24 cellular contexts compared by ENCODE assay signal in genomic region chr4:1211371-1211770, GRCh38. TPM values are rescaled to one million over a fixed set of nuclear protein-coding genes. Genes with fewer than 3 reads are reported as not detected.
DNase-seq lines count a peak whose midpoint lies in the region; ATAC-seq, FAIRE-seq and TF ChIP-seq lines count a peak whose summit lies in the region.
"Had no signal": no experiment of that assay in that cellular context is flagged by ENCODE, and none has a peak within 500 bp of the region (broad histone marks: within the 10 kb centered on the region; RNA-seq: fewer than 3 reads in every experiment).

No MANE protein-coding gene starts in this region.

- H3K36me3 ChIP-seq in esophagus squamous epithelium (peaks cover 16 to 62% (median 37%) of the 10 kb centered on the region in 3 donors), pancreas (peaks cover 11 to 42% (median 17%) of the 10 kb centered on the region in 3 donors), upper lobe of left lung (peaks cover 8 to 61% (median 51%) of the 10 kb centered on the region in 4 donors)

- H3K4me1 Mint-ChIP-seq in activated naive CD4-positive, alpha-beta T cell treated with anti-CD3 and anti-CD28 coated beads for 36 hours (ENCODE audit: low read depth), result peaks cover under 1% of the 10 kb centered on the region
- H3K4me1 Mint-ChIP-seq: WTC11 had no signal

- H3K27ac Mint-ChIP-seq in activated naive CD4-positive, alpha-beta T cell treated with anti-CD3 and anti-CD28 coated beads for 36 hours, result no peak overlapping the region
- H3K27ac Mint-ChIP-seq: activated CD4-positive, alpha-beta memory T cell treated with anti-CD3 and anti-CD28 coated beads, Interleukin-2, amount 10 ng/mL, durations not matched to agents 7 days and 5 days; mesothelial cell of epicardium; stimulated activated memory B cell treated with anti-CD40 and anti-IgM and Interleukin-4, amounts not matched to agents 10 μg/mL and 1 μg/mL and 100 μg/mL, for 72 hours; WTC11 had no signal

- no peak for TF ChIP-seq EP300 in upper lobe of left lung (IDR thresholded peaks at IDR 0.05)

- intact Hi-C loops in activated naive CD4-positive, alpha-beta T cell treated with anti-CD3 and anti-CD28 coated beads for 36 hours (cut with micrococcal nuclease), result no loop called here
- intact Hi-C loops in esophagus squamous epithelium (cut with DNase I), result no loop called here
- intact Hi-C loops in pancreas (cut with DNase I), result no loop called here

- CTCF ChIA-PET in activated naive CD4-positive, alpha-beta T cell treated with anti-CD3 and anti-CD28 coated beads for 36 hours (lab: Charles Lee), result no interaction called here

- H3K4me3 Mint-ChIP-seq in activated naive CD4-positive, alpha-beta T cell treated with anti-CD3 and anti-CD28 coated beads for 36 hours, result no peak overlapping the region
- H3K4me3 Mint-ChIP-seq: activated CD4-positive, alpha-beta memory T cell treated with anti-CD3 and anti-CD28 coated beads, Interleukin-2, amount 10 ng/mL, durations not matched to agents 7 days and 5 days; mesothelial cell of epicardium; nephron progenitor cell; stimulated activated memory B cell treated with anti-CD40 and anti-IgM and Interleukin-4, amounts not matched to agents 10 μg/mL and 1 μg/mL and 100 μg/mL, for 72 hours; WTC11 had no signal

- H3K27me3 Mint-ChIP-seq in activated naive CD4-positive, alpha-beta T cell treated with anti-CD3 and anti-CD28 coated beads for 36 hours (ENCODE audit: low read depth), result no peaks in the 10 kb centered on the region
- H3K27me3 Mint-ChIP-seq: activated CD4-positive, alpha-beta memory T cell treated with anti-CD3 and anti-CD28 coated beads, Interleukin-2, amount 10 ng/mL, durations not matched to agents 7 days and 5 days; stimulated activated memory B cell treated with anti-CD40 and anti-IgM and Interleukin-4, amounts not matched to agents 10 μg/mL and 1 μg/mL and 100 μg/mL, for 72 hours had no signal

- DNase-seq in activated naive CD4-positive, alpha-beta T cell treated with anti-CD3 and anti-CD28 coated beads, Interleukin-2, amount 50 U/mL, for 16 hours, result peak; percentile 5
- no peak for DNase-seq in activated naive CD4-positive, alpha-beta T cell treated with anti-CD3 and anti-CD28 coated beads for 36 hours
- no peak for DNase-seq in esophagus squamous epithelium (lab: John Stamatoyannopoulos, UW)
- peak in 4 of 6 donors; percentile 13 to 48 (median 26) for DNase-seq in pancreas
- DNase-seq in upper lobe of left lung, result peak in 1 of 2 donors; percentile 69
- DNase-seq in GM13976 (ENCODE audit: low spot score), result no peak
- no peak for DNase-seq in stimulated activated CD4-positive, alpha-beta T cell treated with anti-CD3 and anti-CD28 coated beads, Interleukin-4, amount 100 ng/mL, for 24 hours
- DNase-seq in NCI-H2171 (lab: John Stamatoyannopoulos, UW), result no peak
- DNase-seq: activated CD4-positive, alpha-beta memory T cell treated with anti-CD3 and anti-CD28 coated beads, Interleukin-2, amount 10 ng/mL, durations not matched to agents 7 days and 5 days; activated naive CD4-positive, alpha-beta T cell treated with Interleukin-2 at 50 U/mL for 16 hours; colonic mucosa; Kasumi-1; NCI-H526 treated with DMSO at 0.1 percent for 48 hours; nephron progenitor cell; OCI-M1 had no signal

- H3K36me3 Mint-ChIP-seq in activated naive CD4-positive, alpha-beta T cell treated with anti-CD3 and anti-CD28 coated beads for 36 hours (ENCODE audit: low read depth), result peaks cover 2% of the 10 kb centered on the region

- WGBS in esophagus squamous epithelium, 2 donors, result 51 to 58% methylated on average over 11 to 13 of the region's 13 CpGs
- 79 to 83% methylated on average over 13 of the region's 13 CpGs for WGBS in pancreas, 2 donors
- WGBS in upper lobe of left lung, 2 donors, result 76 to 89% methylated on average over 13 of the region's 13 CpGs

- no peaks in the 10 kb centered on the region for H3K27me3 ChIP-seq in esophagus squamous epithelium
- H3K27me3 ChIP-seq in pancreas, result no peaks in the 10 kb centered on the region
- no peaks in the 10 kb centered on the region for H3K27me3 ChIP-seq in upper lobe of left lung
- H3K27me3 ChIP-seq: ascending aorta, colonic mucosa had no signal

- H3K9me3 Mint-ChIP-seq in activated naive CD4-positive, alpha-beta T cell treated with anti-CD3 and anti-CD28 coated beads for 36 hours, result no peaks in the 10 kb centered on the region
- H3K9me3 Mint-ChIP-seq: activated CD4-positive, alpha-beta memory T cell treated with anti-CD3 and anti-CD28 coated beads, Interleukin-2, amount 10 ng/mL, durations not matched to agents 7 days and 5 days; mesothelial cell of epicardium; nephron progenitor cell; stimulated activated memory B cell treated with anti-CD40 and anti-IgM and Interleukin-4, amounts not matched to agents 10 μg/mL and 1 μg/mL and 100 μg/mL, for 72 hours; WTC11 had no signal

- FAIRE-seq in pancreas (lab: Jason Lieb, UNC), result no peak
- FAIRE-seq: H54, HTR-8/SVneo, keratinocyte, urothelium cell line had no signal

- H3K9me3 ChIP-seq in esophagus squamous epithelium (no peaks in the 10 kb centered on the region), pancreas (no peaks in the 10 kb centered on the region), upper lobe of left lung (no peaks in the 10 kb centered on the region)
- H3K9me3 ChIP-seq: ascending aorta, colonic mucosa, psoas muscle had no signal

- H3K27ac ChIP-seq in esophagus squamous epithelium (peak overlapping the region; percentile 16 to 85 (median 77)), pancreas (no peak overlapping the region), upper lobe of left lung (peak overlapping the region in 3 of 4 donors; percentile 30 to 84 (median 80))
- H3K27ac ChIP-seq: colonic mucosa, psoas muscle had no signal

- ATAC-seq in pancreas (no peak), upper lobe of left lung (ENCODE audit: low FRiP score in 2 of 2) (no peak)
- ATAC-seq: stimulated activated memory B cell treated with anti-CD40 and anti-IgM and Interleukin-4, amounts not matched to agents 10 μg/mL and 1 μg/mL and 100 μg/mL, for 72 hours; WTC11 had no signal

- H3K4me1 ChIP-seq in esophagus squamous epithelium, result peaks cover 73 to 100% (median 76%) of the 10 kb centered on the region in 3 donors
- peaks cover 10 to 36% (median 19%) of the 10 kb centered on the region in 3 donors for H3K4me1 ChIP-seq in pancreas
- H3K4me1 ChIP-seq in upper lobe of left lung, result peaks cover 43 to 60% (median 49%) of the 10 kb centered on the region in 4 donors

- in situ Hi-C loops in GM13976 (cut with MboI; ENCODE audit: low sequenced_read_pairs, unreplicated experiment), result no loop called here

- TF ChIP-seq POLR2A in esophagus squamous epithelium (IDR thresholded peaks at IDR 0.05), result no peak
- TF ChIP-seq POLR2A in upper lobe of left lung (IDR thresholded peaks at IDR 0.05), result no peak

- no peak for TF ChIP-seq CTCF in esophagus squamous epithelium (IDR thresholded peaks at IDR 0.05)
- TF ChIP-seq CTCF in pancreas (IDR thresholded peaks at IDR 0.05), result no peak
- TF ChIP-seq CTCF in upper lobe of left lung (IDR thresholded peaks at IDR 0.05), result no peak
- no peak for TF ChIP-seq CTCF in GM13976 (IDR thresholded peaks at IDR 0.05; ENCODE audit: borderline replicate concordance, control extremely low read depth, extremely low read depth, insufficient read depth, missing control alignments)

- H3K4me3 ChIP-seq in esophagus squamous epithelium (no peak overlapping the region), pancreas (no peak overlapping the region), upper lobe of left lung (no peak overlapping the region)
- H3K4me3 ChIP-seq: ascending aorta, colonic mucosa, psoas muscle had no signal

RNA-seq across cellular contexts. Expression of gene CTBP1, which starts 37.6 kb away (rescaled TPM):
- total RNA-seq in activated naive CD4-positive, alpha-beta T cell treated with anti-CD3 and anti-CD28 coated beads for 36 hours, result 100 to 1,000 TPM; 136 to 140 TPM
- total RNA-seq in esophagus squamous epithelium (100 to 1,000 TPM in 3 of 4 donors, 10 to 100 TPM in 1; 72.2 to 121 (median 113) TPM), pancreas (100 to 1,000 TPM in 4 of 6 donors, 10 to 100 TPM in 2; 91.5 to 131 (median 108) TPM), upper lobe of left lung (100 to 1,000 TPM; 142 to 483 (median 213) TPM)
- polyA plus RNA-seq in pancreas, result 100 to 1,000 TPM; 129 to 131 TPM

RNA-seq across cellular contexts. Expression of gene SPON2, which starts 39.0 kb away (rescaled TPM):
- total RNA-seq in activated naive CD4-positive, alpha-beta T cell treated with anti-CD3 and anti-CD28 coated beads for 36 hours, result 1 to 10 TPM; 4.8 to 5.5 TPM
- total RNA-seq in esophagus squamous epithelium (10 to 100 TPM; 14.5 to 53.4 (median 21.3) TPM), pancreas (10 to 100 TPM in 3 of 6 donors, 1 to 10 TPM in 3; 3.1 to 45.2 (median 8.5) TPM), upper lobe of left lung (10 to 100 TPM; 23.2 to 81.3 (median 50.8) TPM)
- polyA plus RNA-seq in pancreas, result 10 to 100 TPM; 10.1 to 13.0 TPM

Comparison
In these comparisons a context has a peak if more than half of its experiments do, and no peak if none do; other contexts are left out.
1. DNase-seq: peak in activated naive CD4-positive, alpha-beta T cell treated with anti-CD3 and anti-CD28 coated beads, Interleukin-2, amount 50 U/mL, for 16 hours (single experiment) and pancreas (4 of 6); none in activated naive CD4-positive, alpha-beta T cell treated with anti-CD3 and anti-CD28 coated beads for 36 hours (single experiment), esophagus squamous epithelium (single experiment), GM13976 (single experiment), stimulated activated CD4-positive, alpha-beta T cell treated with anti-CD3 and anti-CD28 coated beads, Interleukin-4, amount 100 ng/mL, for 24 hours (single experiment) and NCI-H2171 (single experiment).
2. H3K27ac ChIP-seq: peak in esophagus squamous epithelium (4 of 4) and upper lobe of left lung (3 of 4); none in pancreas (0 of 4).